ENCODE assay signal across 8 cellular contexts in genomic region chr9:137114613-137115393, GRCh38. TPM values are rescaled to one million over a fixed set of nuclear protein-coding genes. Genes with fewer than 3 reads are reported as not detected.
DNase-seq lines count a peak whose midpoint lies in the region; ATAC-seq and TF ChIP-seq lines count a peak whose summit lies in the region.

TSS of gene DPP7 (minus strand) at chr9:137114733. CDS start at chr9:137114713, 20 bp downstream.

- no peak for TF ChIP-seq CTCF in OCI-LY1 (IDR thresholded peaks at IDR 0.05; ENCODE audit: low read length)
- TF ChIP-seq CTCF in esophagus squamous epithelium (IDR thresholded peaks at IDR 0.05), result peak in 2 of 6 experiments; percentile 10 to 23

- no peaks in the 10 kb centered on the region for H3K79me2 ChIP-seq in OCI-LY1 (ENCODE audit: insufficient read depth, low read length)

- DNase-seq in NK-92 treated with Interleukin-12 subunit alpha and Interleukin-12 subunit beta, amount 100 ng/mL, for 24 hours (lab: John Stamatoyannopoulos, UW), result peak; percentile 39
- DNase-seq in NK-92 (lab: John Stamatoyannopoulos, UW; ENCODE audit: unreplicated experiment) (no peak), esophagus squamous epithelium (lab: John Stamatoyannopoulos, UW) (no peak)
- DNase-seq in activated T-cell treated with anti-CD3 and anti-CD28 coated beads, Interleukin-2, amount 50 U/mL, for 24 hours, result peak; percentile 89
- peak; percentile 67 to 87 (median 78) for DNase-seq in naive thymus-derived CD8-positive, alpha-beta T cell
- DNase-seq in stimulated activated naive B cell treated with anti-CD40 and anti-IgM and Interleukin-4, amounts not matched to agents 10 μg/mL and 1 μg/mL and 100 μg/mL, for 72 hours, result peak; percentile 75

- H3K9me3 ChIP-seq in OCI-LY1 (ENCODE audit: low read length) (no peaks in the 10 kb centered on the region), esophagus squamous epithelium (no peaks in the 10 kb centered on the region)

- peak within 1 kb of the TSS; percentile 81 for H3K9ac ChIP-seq in OCI-LY1 (ENCODE audit: low read length)

- no peaks in the 10 kb centered on the region for H3K27me3 Mint-ChIP-seq in activated T-cell treated with anti-CD3 and anti-CD28 coated beads, Interleukin-2, amount 50 U/mL, for 24 hours
- H3K27me3 Mint-ChIP-seq in naive thymus-derived CD8-positive, alpha-beta T cell, result no peaks in the 10 kb centered on the region
- no peaks in the 10 kb centered on the region for H3K27me3 Mint-ChIP-seq in stimulated activated naive B cell treated with anti-CD40 and anti-IgM and Interleukin-4, amounts not matched to agents 10 μg/mL and 1 μg/mL and 100 μg/mL, for 72 hours

- H3K27me3 ChIP-seq in OCI-LY1 (ENCODE audit: insufficient read depth, low read length) (no peaks in the 10 kb centered on the region), esophagus squamous epithelium (peaks cover 0 to 17% (median 0%) of the 10 kb centered on the region in 4 donors)

- H3K27ac ChIP-seq in OCI-LY1 (ENCODE audit: low read depth, low read length, poor library complexity, severe bottlenecking) (no peak within 1 kb of the TSS), esophagus squamous epithelium (peak within 1 kb of the TSS; percentile 44 to 76 (median 52))

- H2AFZ ChIP-seq in OCI-LY1 (ENCODE audit: low read length), result no peak within 1 kb of the TSS

- POLR2A ChIA-PET in naive thymus-derived CD8-positive, alpha-beta T cell (lab: Charles Lee), result interaction anchor here (0.6 to 3.4 kb wide), 12 partner anchors 15 to 355 kb away, joined by 3 to 20 read pairs (median 3); partner anchors contain the start of genes MAN1B1, RNF224, SAPCD2 and TUBB4B

- no peaks in the 10 kb centered on the region for H4K20me1 ChIP-seq in OCI-LY1 (ENCODE audit: insufficient read depth, low read length)

- peaks cover 28% of the 10 kb centered on the region for H3K36me3 Mint-ChIP-seq in activated T-cell treated with anti-CD3 and anti-CD28 coated beads, Interleukin-2, amount 50 U/mL, for 24 hours (ENCODE audit: low read depth)
- peaks cover 0 to 4% (median 2%) of the 10 kb centered on the region in 3 donors for H3K36me3 Mint-ChIP-seq in naive thymus-derived CD8-positive, alpha-beta T cell
- H3K36me3 Mint-ChIP-seq in stimulated activated naive B cell treated with anti-CD40 and anti-IgM and Interleukin-4, amounts not matched to agents 10 μg/mL and 1 μg/mL and 100 μg/mL, for 72 hours, result peaks cover 7 to 11% of the 10 kb centered on the region in 2 donors

- peak within 1 kb of the TSS; percentile 81 for H3K4me3 Mint-ChIP-seq in activated T-cell treated with anti-CD3 and anti-CD28 coated beads, Interleukin-2, amount 50 U/mL, for 24 hours
- peak within 1 kb of the TSS; percentile 45 to 79 (median 73) for H3K4me3 Mint-ChIP-seq in naive thymus-derived CD8-positive, alpha-beta T cell
- H3K4me3 Mint-ChIP-seq in stimulated activated naive B cell treated with anti-CD40 and anti-IgM and Interleukin-4, amounts not matched to agents 10 μg/mL and 1 μg/mL and 100 μg/mL, for 72 hours, result peak within 1 kb of the TSS; percentile 84 to 85

- no peaks in the 10 kb centered on the region for H3F3A ChIP-seq in OCI-LY1 (ENCODE audit: insufficient read depth, low read length)

- ATAC-seq in HG03064 (IDR thresholded peaks at IDR 0.05; ENCODE audit: low read depth, unreplicated experiment), result peak; percentile 58
- ATAC-seq in naive thymus-derived CD8-positive, alpha-beta T cell, result peak; percentile 94
- ATAC-seq in stimulated activated naive B cell treated with anti-CD40 and anti-IgM and Interleukin-4, amounts not matched to agents 10 μg/mL and 1 μg/mL and 100 μg/mL, for 72 hours (replicated peaks), result peak; percentile 88 to 93

- TF ChIP-seq POLR2A in esophagus squamous epithelium (IDR thresholded peaks at IDR 0.05), result peak in 2 of 4 donors; percentile 40 to 41

- H3K27ac Mint-ChIP-seq in activated T-cell treated with anti-CD3 and anti-CD28 coated beads, Interleukin-2, amount 50 U/mL, for 24 hours, result peak within 1 kb of the TSS; percentile 87
- peak within 1 kb of the TSS in 6 of 10 donors; percentile 15 to 80 (median 62) for H3K27ac Mint-ChIP-seq in naive thymus-derived CD8-positive, alpha-beta T cell
- H3K27ac Mint-ChIP-seq in stimulated activated naive B cell treated with anti-CD40 and anti-IgM and Interleukin-4, amounts not matched to agents 10 μg/mL and 1 μg/mL and 100 μg/mL, for 72 hours, result peak within 1 kb of the TSS; percentile 92

- H3K4me1 ChIP-seq in OCI-LY1 (ENCODE audit: insufficient read depth, low read length, severe bottlenecking), result peaks cover 28% of the 10 kb centered on the region
- peaks cover 14 to 20% (median 15%) of the 10 kb centered on the region in 3 donors for H3K4me1 ChIP-seq in esophagus squamous epithelium

- peaks cover 15% of the 10 kb centered on the region for H3K4me1 Mint-ChIP-seq in activated T-cell treated with anti-CD3 and anti-CD28 coated beads, Interleukin-2, amount 50 U/mL, for 24 hours (ENCODE audit: low read depth)
- H3K4me1 Mint-ChIP-seq in naive thymus-derived CD8-positive, alpha-beta T cell, result peaks cover 0 to 18% (median 5%) of the 10 kb centered on the region in 4 donors
- H3K4me1 Mint-ChIP-seq in stimulated activated naive B cell treated with anti-CD40 and anti-IgM and Interleukin-4, amounts not matched to agents 10 μg/mL and 1 μg/mL and 100 μg/mL, for 72 hours, result peaks cover 14 to 31% of the 10 kb centered on the region in 2 donors

- H3K4me3 ChIP-seq in OCI-LY1 (ENCODE audit: low read depth, low read length, poor library complexity, severe bottlenecking) (peak within 1 kb of the TSS; percentile 86), esophagus squamous epithelium (peak within 1 kb of the TSS; percentile 57 to 94 (median 73))

- 0% methylated on average over 1 of the region's 70 CpGs for WGBS in esophagus squamous epithelium, 2 donors

- intact Hi-C loops in esophagus squamous epithelium (cut with DNase I), result loop anchor here (5.0 kb wide), 1 partner anchor 112 kb away; the partner anchor contains the start of genes CYSRT1 and RNF224

- peaks cover 33% of the 10 kb centered on the region for H3K36me3 ChIP-seq in OCI-LY1 (ENCODE audit: insufficient read depth, low read length)
- H3K36me3 ChIP-seq in esophagus squamous epithelium, result peaks cover 4 to 37% (median 8%) of the 10 kb centered on the region in 3 donors

- no peaks in the 10 kb centered on the region for H3K9me2 ChIP-seq in OCI-LY1 (ENCODE audit: low read depth, low read length)

- H3K9me3 Mint-ChIP-seq in activated T-cell treated with anti-CD3 and anti-CD28 coated beads, Interleukin-2, amount 50 U/mL, for 24 hours, result no peaks in the 10 kb centered on the region
- no peaks in the 10 kb centered on the region for H3K9me3 Mint-ChIP-seq in naive thymus-derived CD8-positive, alpha-beta T cell
- no peaks in the 10 kb centered on the region for H3K9me3 Mint-ChIP-seq in stimulated activated naive B cell treated with anti-CD40 and anti-IgM and Interleukin-4, amounts not matched to agents 10 μg/mL and 1 μg/mL and 100 μg/mL, for 72 hours

- H3K4me2 ChIP-seq in OCI-LY1 (ENCODE audit: low read length), result peak within 1 kb of the TSS; percentile 89

RNA-seq across cellular contexts. Expression of gene DPP7, which starts in this region (rescaled TPM):
- total RNA-seq in esophagus squamous epithelium, result 100 to 1,000 TPM in 1 of 4 donors, 10 to 100 TPM in 3; 41.1 to 109 (median 62.4) TPM
- total RNA-seq in naive thymus-derived CD8-positive, alpha-beta T cell, result 100 to 1,000 TPM; 278 to 298 TPM
- 100 to 1,000 TPM in 2 of 3 donors, 10 to 100 TPM in 1; 98.7 to 126 (median 121) TPM for polyA plus RNA-seq in naive thymus-derived CD8-positive, alpha-beta T cell

Comparison
In these comparisons a context has a peak if more than half of its experiments do, and no peak if none do; other contexts are left out.
1. DNase-seq: peak in NK-92 treated with Interleukin-12 subunit alpha and Interleukin-12 subunit beta, amount 100 ng/mL, for 24 hours (single experiment), activated T-cell treated with anti-CD3 and anti-CD28 coated beads, Interleukin-2, amount 50 U/mL, for 24 hours (single experiment), naive thymus-derived CD8-positive, alpha-beta T cell (10 of 10) and stimulated activated naive B cell treated with anti-CD40 and anti-IgM and Interleukin-4, amounts not matched to agents 10 μg/mL and 1 μg/mL and 100 μg/mL, for 72 hours (single experiment); none in NK-92 (single experiment) and esophagus squamous epithelium (single experiment).
2. Peak in every context shown above with its lines, with median percentiles within 50 percentile points of each other: ATAC-seq, H3K27ac Mint-ChIP-seq and H3K4me3 Mint-ChIP-seq.